Comparison of ENCODE assay signal across 18 cellular contexts in genomic region chr6:90045535-90045934, GRCh38.
A peak's percentile ranks its signal among the peaks of the same experiment; 100 is the strongest.
DNase-seq lines count a peak whose midpoint lies in the region; ATAC-seq and TF ChIP-seq lines count a peak whose summit lies in the region.
"Had no signal": no experiment of that assay in that cellular context is flagged by ENCODE, and none has a peak within 500 bp of the region (broad histone marks: within the 10 kb centered on the region; RNA-seq: fewer than 3 reads in every experiment).

No MANE protein-coding gene starts in this region.

- H3K4me3 Mint-ChIP-seq in activated T-helper 17 cell treated with anti-CD3 and anti-CD28 coated beads, Interleukin-2, amount 50 U/mL, for 72 hours = peak overlapping the region; percentile 8
- no peak overlapping the region for H3K4me3 Mint-ChIP-seq in nephron progenitor cell
- H3K4me3 Mint-ChIP-seq: T-helper 17 cell had no signal

- no peak for ATAC-seq in activated T-helper 17 cell treated with anti-CD3 and anti-CD28 coated beads, Interleukin-2, amount 50 U/mL, for 72 hours (replicated peaks)
- no peak for ATAC-seq in HG03095 (IDR thresholded peaks at IDR 0.05; ENCODE audit: unreplicated experiment)
- ATAC-seq: HCT116 had no signal

- H3K27ac Mint-ChIP-seq in activated T-helper 17 cell treated with anti-CD3 and anti-CD28 coated beads, Interleukin-2, amount 50 U/mL, for 72 hours = peak overlapping the region; percentile 16
- H3K27ac Mint-ChIP-seq in nephron progenitor cell = no peak overlapping the region
- H3K27ac Mint-ChIP-seq: T-helper 17 cell had no signal

- no peaks in the 10 kb centered on the region for H3K9me3 Mint-ChIP-seq in activated T-helper 17 cell treated with anti-CD3 and anti-CD28 coated beads, Interleukin-2, amount 50 U/mL, for 72 hours
- no peaks in the 10 kb centered on the region for H3K9me3 Mint-ChIP-seq in nephron progenitor cell

- H3K4me1 Mint-ChIP-seq in activated T-helper 17 cell treated with anti-CD3 and anti-CD28 coated beads, Interleukin-2, amount 50 U/mL, for 72 hours = peaks cover 20% of the 10 kb centered on the region
- no peaks in the 10 kb centered on the region for H3K4me1 Mint-ChIP-seq in nephron progenitor cell

- no peaks in the 10 kb centered on the region for H3K27me3 Mint-ChIP-seq in activated T-helper 17 cell treated with anti-CD3 and anti-CD28 coated beads, Interleukin-2, amount 50 U/mL, for 72 hours
- no peaks in the 10 kb centered on the region for H3K27me3 Mint-ChIP-seq in nephron progenitor cell (ENCODE audit: low read depth, poor library complexity)
- H3K27me3 Mint-ChIP-seq: T-helper 17 cell had no signal

- DNase-seq in AG20443 (ENCODE audit: low spot score) = peak; percentile 17
- peak; percentile 11 for DNase-seq in GM03348 (ENCODE audit: low spot score)
- DNase-seq in myocyte (ENCODE audit: low read depth) = peak; percentile 51
- DNase-seq in nephron progenitor cell = no peak
- DNase-seq in inferior parietal cortex (ENCODE audit: extremely low spot score) = no peak
- DNase-seq in stimulated activated naive CD4-positive, alpha-beta T cell treated with Interleukin-2 at 50 U/mL for 16 hours (lab: John Stamatoyannopoulos, UW) = no peak
- DNase-seq: activated CD4-positive, alpha-beta T cell treated with anti-CD3 and anti-CD28 coated beads for 4 hours; activated effector memory CD4-positive, alpha-beta T cell treated with Interleukin-2 at 50 U/mL for 16 hours; DND-41; effector CD8-positive, alpha-beta T cell; head of caudate nucleus; NCI-H446 treated with DMSO at 0.1 percent for 48 hours; stimulated activated CD4-positive, alpha-beta T cell treated with anti-CD3 and anti-CD28 coated beads, Interleukin-2, amount 100 ng/mL, for 48 hours; T-helper 17 cell; testis had no signal

- TF ChIP-seq CTCF in nephron progenitor cell (IDR thresholded peaks at IDR 0.05) = no peak

- peaks cover 18% of the 10 kb centered on the region for H3K36me3 Mint-ChIP-seq in activated T-helper 17 cell treated with anti-CD3 and anti-CD28 coated beads, Interleukin-2, amount 50 U/mL, for 72 hours (ENCODE audit: low read depth)
- no peaks in the 10 kb centered on the region for H3K36me3 Mint-ChIP-seq in nephron progenitor cell (ENCODE audit: low read depth)

Comparison
In these comparisons a context has a peak if more than half of its experiments do, and no peak if none do; other contexts are left out.
1. DNase-seq: peak in AG20443 (single experiment), GM03348 (single experiment) and myocyte (single experiment); none in nephron progenitor cell (single experiment), inferior parietal cortex (single experiment) and stimulated activated naive CD4-positive, alpha-beta T cell treated with Interleukin-2 at 50 U/mL for 16 hours (single experiment).